Comparison of ENCODE assay signal across 2 cellular contexts in genomic region chr4:1716065-1716945, GRCh38.
TF ChIP-seq lines count a peak whose summit lies in the region.

No MANE protein-coding gene starts in this region.

TF ChIP-seq in IMR-90, 13 proteins besides CTCF, POLR2A, EP300 and RAD21:
- TF ChIP-seq USF2 (IDR thresholded peaks at IDR 0.05; ENCODE audit: low read depth, low read length) (no peak), SMC3 (IDR thresholded peaks at IDR 0.05; ENCODE audit: low read depth, low read length) (no peak), RCOR1 (IDR thresholded peaks at IDR 0.05; ENCODE audit: insufficient replicate concordance, low read length) (no peak), CEBPB (IDR thresholded peaks at IDR 0.05; ENCODE audit: low read depth, low read length) (no peak), RFX5 (IDR thresholded peaks at IDR 0.05; ENCODE audit: low read depth, low read length) (no peak), ELK1 (IDR thresholded peaks at IDR 0.05; ENCODE audit: borderline replicate concordance, low read depth, low read length) (no peak), FOS (IDR thresholded peaks at IDR 0.05; ENCODE audit: low read depth, low read length) (no peak), MAZ (IDR thresholded peaks at IDR 0.05; ENCODE audit: borderline replicate concordance, low read depth, low read length) (no peak), CHD1 (IDR thresholded peaks at IDR 0.05; ENCODE audit: low read depth, low read length) (no peak), MXI1 (IDR thresholded peaks at IDR 0.05; ENCODE audit: borderline replicate concordance, low read depth, low read length) (no peak), MAFK (IDR thresholded peaks at IDR 0.05; ENCODE audit: low read depth, low read length) (no peak), NFE2L2 (IDR thresholded peaks at IDR 0.05; ENCODE audit: low read depth, low read length) (no peak), BHLHE40 (IDR thresholded peaks at IDR 0.05; ENCODE audit: low read depth, low read length) (no peak)

TF ChIP-seq in K562, 482 proteins besides CTCF, POLR2A, EP300 and RAD21:
- no peak for TF ChIP-seq ZNF445 (CRISPR knock-in tag; IDR thresholded peaks at IDR 0.05; ENCODE audit: low read depth)
- TF ChIP-seq ZNF639 (CRISPR knock-in tag; conservative IDR thresholded peaks at IDR 0.05 in 1 of 2, IDR thresholded peaks at IDR 0.05 in 1 of 2) = no peak
- TF ChIP-seq TFAM (CRISPR knock-in tag; conservative IDR thresholded peaks at IDR 0.05) = no peak
- TF ChIP-seq ZBTB2 (IDR thresholded peaks at IDR 0.05) = no peak
- TF ChIP-seq POLR2G (IDR thresholded peaks at IDR 0.05; ENCODE audit: low read depth, low read length) = peak; percentile 71
- 0 out of 2 replicates have a peak, but pooled peaks have one; percentile 17 for TF ChIP-seq NFIC (IDR thresholded peaks at IDR 0.05)
- TF ChIP-seq CBX8 (IDR thresholded peaks at IDR 0.05; ENCODE audit: borderline replicate concordance, extremely low read depth, low read depth, low read length, poor library complexity, severe bottlenecking) = no peak
- 0 out of 2 replicates have a peak, but pooled peaks have one; percentile 33 for TF ChIP-seq SUPT5H (IDR thresholded peaks at IDR 0.05)
TF ChIP-seq in K562: peak in this region for 3.
